8 cellular contexts compared by ENCODE assay signal in the genomic region with DNA sequence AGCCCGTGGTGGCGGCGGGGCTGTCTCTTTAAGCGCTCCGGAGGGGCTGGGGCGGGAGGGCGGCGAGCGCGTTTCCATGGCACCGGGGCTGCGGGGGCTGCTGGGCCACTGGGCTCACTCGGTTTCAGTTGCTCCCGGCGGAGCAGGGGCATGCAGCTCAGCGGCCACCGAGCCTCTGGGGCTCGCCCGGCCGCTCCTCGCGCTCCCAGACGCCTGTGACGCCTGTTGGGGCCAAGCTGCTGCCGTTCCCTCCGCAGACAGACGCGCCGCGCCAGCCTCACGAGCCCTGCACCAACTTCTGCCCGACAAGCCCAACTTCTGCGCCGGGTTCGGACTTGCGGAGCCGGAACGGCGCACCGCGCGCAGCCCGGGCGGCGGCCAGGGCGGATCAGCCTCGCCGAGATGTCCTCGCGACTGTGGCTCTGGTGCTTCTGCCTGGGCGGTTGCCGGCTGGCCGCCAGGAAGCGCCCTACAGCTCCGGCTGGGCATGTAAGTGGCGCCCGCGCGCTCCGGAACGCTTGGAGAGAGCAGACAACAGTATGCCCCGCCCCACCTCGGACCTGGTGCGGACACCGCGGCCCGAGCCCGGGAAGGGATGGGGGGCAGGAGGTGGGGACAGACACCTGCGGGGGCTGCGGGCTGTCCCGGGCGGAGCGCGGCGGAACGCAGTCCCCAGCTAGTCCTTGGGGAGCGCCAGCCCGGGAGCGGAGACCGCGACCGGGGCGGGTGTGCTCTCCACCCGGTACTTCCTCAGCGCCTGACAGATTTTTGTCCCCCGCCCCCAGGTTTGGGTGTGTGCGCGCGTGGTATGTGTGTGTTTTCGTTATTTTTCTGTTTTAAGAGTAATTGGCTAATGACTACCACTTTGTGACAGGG.
DNase-seq lines count a peak whose midpoint lies in the region; ATAC-seq and TF ChIP-seq lines count a peak whose summit lies in the region.

No MANE protein-coding gene starts in this region.

- peak overlapping the region; percentile 30 for H2BK5ac ChIP-seq in IMR-90 (ENCODE audit: low read depth, low read length, poor library complexity, severe bottlenecking)

- H3K9ac ChIP-seq in IMR-90 (ENCODE audit: low read depth, low read length) = peak overlapping the region; percentile 59
- H3K9ac ChIP-seq in smooth muscle cell (ENCODE audit: low read depth) = peak overlapping the region; percentile 39

- H3K4me1 ChIP-seq in IMR-90 (ENCODE audit: control insufficient read depth, insufficient read depth, low read length) = no peaks in the 10 kb centered on the region
- peaks cover 6% of the 10 kb centered on the region for H3K4me1 ChIP-seq in smooth muscle cell (ENCODE audit: low read depth)

- no peaks in the 10 kb centered on the region for H3K79me1 ChIP-seq in IMR-90 (ENCODE audit: low read depth in 1 of 2, low read length in 2 of 2)

- H4K5ac ChIP-seq in IMR-90 (ENCODE audit: low read depth, low read length) = no peak overlapping the region

- peak; percentile 29; the same call in 1 of the 2 replicates for TF ChIP-seq RAD21 in IMR-90 (IDR thresholded peaks at IDR 0.05; ENCODE audit: low read length)

- H2BK120ac ChIP-seq in IMR-90 (ENCODE audit: low read depth, low read length) = peak overlapping the region; percentile 65

- no peak overlapping the region; the same call in 1 of the 2 replicates for H3K56ac ChIP-seq in IMR-90 (ENCODE audit: extremely low read depth, insufficient read depth, low read length)

- H2BK15ac ChIP-seq in IMR-90 (ENCODE audit: low read depth, low read length) = no peak overlapping the region

- H4K91ac ChIP-seq in IMR-90 (ENCODE audit: insufficient read depth, low read depth, low read length) = no peak overlapping the region

- no peak overlapping the region; the same call in 1 of the 2 replicates for H3K18ac ChIP-seq in IMR-90 (ENCODE audit: low read depth, low read length)

- dilution Hi-C loops in IMR-90 (cut with HindIII; ENCODE audit: low sequenced_read_pairs, unreplicated experiment) = no loop called here

- intact Hi-C loops in IMR-90 (cut with micrococcal nuclease) = loop anchor here (1.0 to 2.0 kb wide), 3 partner anchors 91 to 218 kb away; no protein-coding TSS in a partner anchor

- peak overlapping the region; percentile 91 for H3K4me2 ChIP-seq in IMR-90 (ENCODE audit: low read depth, low read length)
- H3K4me2 ChIP-seq in smooth muscle cell = peak overlapping the region; percentile 93

- WGBS in IMR-90 (ENCODE audit: extremely low coverage in 2 of 2, insufficient read length in 1 of 2), 2 experiments = 1% methylated on average over 25 of the region's 90 CpGs; no CpG with 5 or more reads in 1 of the 2 experiments
- under 1% methylated on average over 67 of the region's 90 CpGs for WGBS in smooth muscle cell (ENCODE audit: low lambda C conversion rate)

- peak overlapping the region; percentile 96 for H2AFZ ChIP-seq in IMR-90 (replicated peaks; ENCODE audit: low read length, poor library complexity)
- H2AFZ ChIP-seq in smooth muscle cell (ENCODE audit: low read depth) = peak overlapping the region; percentile 89

- no peak overlapping the region for H2BK20ac ChIP-seq in IMR-90 (ENCODE audit: low read depth, low read length)

- no TSS peak for BruUV-seq in IMR-90 (replicated peaks; lab: Mats Ljungman, UMichigan)

- H3K27me3 ChIP-seq in IMR-90 (ENCODE audit: control insufficient read depth, insufficient read depth, low read length) = peaks cover 2% of the 10 kb centered on the region; the same call in 1 of the 2 replicates
- no peaks in the 10 kb centered on the region for H3K27me3 ChIP-seq in smooth muscle cell (ENCODE audit: low read depth)

- H3K4ac ChIP-seq in IMR-90 (ENCODE audit: low read depth, low read length) = peak overlapping the region; percentile 30; the same call in 1 of the 2 replicates

- in situ Hi-C loops in IMR-90 (cut with MboI; ENCODE audit: low sequenced_read_pairs) = no loop called here

- DNase-seq in activated T-cell treated with anti-CD3 and anti-CD28 coated beads for 48 hours (ENCODE audit: low read depth) = peak; percentile 21
- no peak for DNase-seq in activated T-cell treated with anti-CD3 and anti-CD28 coated beads for 4 hours
- peak; percentile 63 for DNase-seq in IMR-90
- peak; percentile 74 for DNase-seq in RPMI7951 (ENCODE audit: low read depth)
- DNase-seq in caudate nucleus (lab: John Stamatoyannopoulos, UW) = peak in 55 of 61 donors; percentile 9 to 88 (median 64)
- DNase-seq in islet precursor cell = peak; percentile 97
- DNase-seq in smooth muscle cell (lab: John Stamatoyannopoulos, UW; ENCODE audit: unreplicated experiment) = peak; percentile 90

- 0 out of 2 replicates have a peak, but pooled peaks have one; percentile 40 for TF ChIP-seq POLR2A in IMR-90 (IDR thresholded peaks at IDR 0.05; ENCODE audit: low read depth, low read length)

- H3K9me1 ChIP-seq in IMR-90 (ENCODE audit: insufficient read depth, low read length) = no peaks in the 10 kb centered on the region

- CTCF ChIA-PET in IMR-90 (lab: Yijun Ruan, JAX) = interaction anchor here (0.6 to 1.5 kb wide), 4 partner anchors 15 to 202 kb away, joined by 3 to 4 read pairs (median 3); no protein-coding TSS in a partner anchor

- no peaks in the 10 kb centered on the region for H3K36me3 ChIP-seq in IMR-90 (ENCODE audit: control insufficient read depth, insufficient read depth, low read length)
- no peaks in the 10 kb centered on the region for H3K36me3 ChIP-seq in smooth muscle cell (ENCODE audit: low read depth)

- no peaks in the 10 kb centered on the region for H4K20me1 ChIP-seq in IMR-90 (ENCODE audit: insufficient read depth, low read length)
- no peaks in the 10 kb centered on the region for H4K20me1 ChIP-seq in smooth muscle cell (ENCODE audit: low read depth)

- POLR2A ChIA-PET in IMR-90 (lab: Charles Lee; ENCODE audit: unreplicated experiment) = no interaction called here

- peak overlapping the region in 1 of 2 experiments; percentile 19; a peak in 1 of 4 replicates for H4K8ac ChIP-seq in IMR-90 (ENCODE audit: low read depth in 2 of 2, low read length in 2 of 2)

- no peak overlapping the region for H2AK5ac ChIP-seq in IMR-90 (ENCODE audit: low read depth, low read length)

- peak overlapping the region; percentile 60; the same call in 1 of the 2 replicates for H3K23ac ChIP-seq in IMR-90 (ENCODE audit: low read depth, low read length)

- ATAC-seq in GM21825 (IDR thresholded peaks at IDR 0.05; ENCODE audit: unreplicated experiment) = peak; percentile 75
- peak; percentile 82 for ATAC-seq in IMR-90 (ENCODE audit: low read depth)

- H3K14ac ChIP-seq in IMR-90 (replicated peaks; ENCODE audit: low read depth, low read length) = no peak overlapping the region; the same call in 1 of the 2 replicates

- peak overlapping the region; percentile 69 for H3K4me3 ChIP-seq in IMR-90 (ENCODE audit: insufficient read depth, low read depth, low read length)
- H3K4me3 ChIP-seq in smooth muscle cell = peak overlapping the region; percentile 70

- H3K27ac ChIP-seq in IMR-90 (ENCODE audit: insufficient read depth, low read length) = peak overlapping the region; percentile 70
- peak overlapping the region; percentile 65 for H3K27ac ChIP-seq in caudate nucleus (ENCODE audit: low read depth, low read length)
- H3K27ac ChIP-seq in smooth muscle cell (ENCODE audit: low read depth) = peak overlapping the region; percentile 58

- H3K9me3 ChIP-seq in IMR-90 (ENCODE audit: control insufficient read depth, insufficient read depth, low read length) (no peaks in the 10 kb centered on the region), smooth muscle cell (replicated peaks; ENCODE audit: low read depth) (no peaks in the 10 kb centered on the region)

- H2AK9ac ChIP-seq in IMR-90 (replicated peaks; ENCODE audit: low read depth, low read length, poor library complexity) = peak overlapping the region; percentile 58

- TF ChIP-seq CTCF in IMR-90 (conservative IDR thresholded peaks at IDR 0.05; ENCODE audit: low read depth, low read length) (peak; percentile 38), smooth muscle cell (IDR thresholded peaks at IDR 0.05; ENCODE audit: borderline replicate concordance, insufficient read depth, poor library complexity, severe bottlenecking) (peak; percentile 35)

- peaks cover 7% of the 10 kb centered on the region for H3F3A ChIP-seq in smooth muscle cell (ENCODE audit: low read depth)

- no peaks in the 10 kb centered on the region for H3K79me2 ChIP-seq in smooth muscle cell (ENCODE audit: low read depth)

TF ChIP-seq in IMR-90, 13 proteins besides CTCF, POLR2A, EP300 and RAD21:
- TF ChIP-seq RFX5 (IDR thresholded peaks at IDR 0.05; ENCODE audit: low read depth, low read length) (no peak), MAZ (IDR thresholded peaks at IDR 0.05; ENCODE audit: borderline replicate concordance, low read depth, low read length) (peak; percentile 67; the same call in 1 of the 2 replicates)
- TF ChIP-seq, protein P1, sequence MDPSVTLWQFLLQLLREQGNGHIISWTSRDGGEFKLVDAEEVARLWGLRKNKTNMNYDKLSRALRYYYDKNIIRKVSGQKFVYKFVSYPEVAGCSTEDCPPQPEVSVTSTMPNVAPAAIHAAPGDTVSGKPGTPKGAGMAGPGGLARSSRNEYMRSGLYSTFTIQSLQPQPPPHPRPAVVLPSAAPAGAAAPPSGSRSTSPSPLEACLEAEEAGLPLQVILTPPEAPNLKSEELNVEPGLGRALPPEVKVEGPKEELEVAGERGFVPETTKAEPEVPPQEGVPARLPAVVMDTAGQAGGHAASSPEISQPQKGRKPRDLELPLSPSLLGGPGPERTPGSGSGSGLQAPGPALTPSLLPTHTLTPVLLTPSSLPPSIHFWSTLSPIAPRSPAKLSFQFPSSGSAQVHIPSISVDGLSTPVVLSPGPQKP (IDR thresholded peaks at IDR 0.05; ENCODE audit: borderline replicate concordance, low read depth, low read length) = no peak
